Comparison of ENCODE assay signal across 12 cellular contexts in genomic region chr6:88919032-88919431, GRCh38.
A peak's percentile ranks its signal among the peaks of the same experiment; 100 is the strongest.
DNase-seq lines count a peak whose midpoint lies in the region; ATAC-seq and TF ChIP-seq lines count a peak whose summit lies in the region.
"Had no signal": no experiment of that assay in that cellular context is flagged by ENCODE, and none has a peak within 500 bp of the region (broad histone marks: within the 10 kb centered on the region; RNA-seq: fewer than 3 reads in every experiment).

No MANE protein-coding gene starts in this region.

- ATAC-seq in GM19035 (IDR thresholded peaks at IDR 0.05; ENCODE audit: unreplicated experiment) = no peak
- ATAC-seq in GM21576 (IDR thresholded peaks at IDR 0.05; ENCODE audit: unreplicated experiment) = no peak

- no peak overlapping the region for H3K4me3 ChIP-seq in fibroblast of mammary gland (ENCODE audit: control insufficient read depth, low read depth, low read length)

- H3K27ac ChIP-seq in 22Rv1 = no peak overlapping the region

- DNase-seq in ELR (ENCODE audit: low read depth) (peak; percentile 22), RKO (ENCODE audit: low spot score) (peak; percentile 51), fibroblast of mammary gland (ENCODE audit: low read depth) (peak; percentile 18), RPMI8226 (no peak), hypothalamus (lab: John Stamatoyannopoulos, UW) (no peak)
- DNase-seq: activated CD4-positive, alpha-beta T cell treated with anti-CD3 and anti-CD28 coated beads, Interleukin-2, amount 50 U/mL, for 1 hour; COR-L47; effector CD8-positive, alpha-beta T cell; NCI-H1930 had no signal

- TF ChIP-seq CTCF in 22Rv1 (IDR thresholded peaks at IDR 0.05) (peak; percentile 58), fibroblast of mammary gland (conservative IDR thresholded peaks at IDR 0.05; ENCODE audit: control insufficient read depth, insufficient read depth, low read depth, low read length) (peak; percentile 32)

Comparison
In these comparisons a context has a peak if more than half of its experiments do, and no peak if none do; other contexts are left out.
1. DNase-seq: peak in ELR (single experiment), RKO (single experiment) and fibroblast of mammary gland (single experiment); none in RPMI8226 (single experiment) and hypothalamus (0 of 51).